ENCODE assay signal across 15 cellular contexts in genomic region chr5:173496129-173496882, GRCh38.
DNase-seq lines count a peak whose midpoint lies in the region; TF ChIP-seq lines count a peak whose summit lies in the region.
"Had no signal": no experiment of that assay in that cellular context is flagged by ENCODE, and none has a peak within 500 bp of the region (broad histone marks: within the 10 kb centered on the region; RNA-seq: fewer than 3 reads in every experiment).

No MANE protein-coding gene starts in this region.

- H3K4me1 Mint-ChIP-seq in endodermal cell (peaks cover 5% of the 10 kb centered on the region), glutamatergic neuron (ENCODE audit: low read depth, unreplicated experiment) (peaks cover 15% of the 10 kb centered on the region)
- H3K4me1 Mint-ChIP-seq: activated T-helper 17 cell treated with anti-CD3 and anti-CD28 coated beads, Interleukin-2, amount 50 U/mL, for 72 hours had no signal

- WGBS in endodermal cell (ENCODE audit: insufficient coverage in 1 of 2, insufficient read length in 1 of 2), 2 experiments = 89 to 91% methylated on average over 7 to 9 of the region's 9 CpGs
- WGBS in hepatocyte (ENCODE audit: low lambda C conversion rate, missing lambda C conversion rate) = 70% methylated on average over 9 of the region's 9 CpGs

- no peak overlapping the region for H3K27ac ChIP-seq in endodermal cell (ENCODE audit: low read depth, low read length)
- H3K27ac ChIP-seq in hepatocyte = peak overlapping the region; percentile 34
- H3K27ac ChIP-seq: ovary had no signal

- no peak overlapping the region for H3K27ac Mint-ChIP-seq in endodermal cell
- no peak overlapping the region for H3K27ac Mint-ChIP-seq in glutamatergic neuron (ENCODE audit: unreplicated experiment)
- H3K27ac Mint-ChIP-seq: activated T-helper 17 cell treated with anti-CD3 and anti-CD28 coated beads, Interleukin-2, amount 50 U/mL, for 72 hours; CD4-positive, alpha-beta T cell had no signal

- DNase-seq in HFF-Myc (ENCODE audit: extremely low read depth, low read depth) (no peak), endodermal cell (peak; percentile 41), hepatocyte (ENCODE audit: low spot score) (no peak), DMS153 treated with DMSO at 0.1 percent for 48 hours (lab: John Stamatoyannopoulos, UW; ENCODE audit: unreplicated experiment) (no peak), kidney glomerular epithelial cell (lab: John Stamatoyannopoulos, UW) (no peak), glutamatergic neuron (no peak), SIG-M5 (lab: John Stamatoyannopoulos, UW) (no peak)
- DNase-seq: activated CD4-positive, CD25-positive, alpha-beta regulatory T cell treated with anti-CD3 and anti-CD28 coated beads, Interleukin-2, amount 50 U/mL, for 72 hours; CD4-positive, alpha-beta T cell; NCI-H774; ovary; stimulated activated CD4-positive, alpha-beta T cell treated with anti-CD3 and anti-CD28 coated beads, Interleukin-4, amount 100 ng/mL, for 4 hours had no signal

- H3K27me3 Mint-ChIP-seq in endodermal cell (ENCODE audit: insufficient read depth) (peaks cover 6% of the 10 kb centered on the region), glutamatergic neuron (ENCODE audit: unreplicated experiment) (peaks cover 2% of the 10 kb centered on the region)

- H3K9me3 ChIP-seq in endodermal cell (ENCODE audit: control insufficient read depth, low read length) (no peaks in the 10 kb centered on the region), hepatocyte (ENCODE audit: low read depth) (no peaks in the 10 kb centered on the region), skeletal muscle satellite cell (replicated peaks; ENCODE audit: low read length) (no peaks in the 10 kb centered on the region)
- H3K9me3 ChIP-seq: ovary had no signal

- H3K9me3 Mint-ChIP-seq in endodermal cell (no peaks in the 10 kb centered on the region), glutamatergic neuron (ENCODE audit: unreplicated experiment) (peaks cover 4% of the 10 kb centered on the region)
- H3K9me3 Mint-ChIP-seq: activated T-helper 17 cell treated with anti-CD3 and anti-CD28 coated beads, Interleukin-2, amount 50 U/mL, for 72 hours; CD4-positive, alpha-beta T cell had no signal

- H3K36me3 Mint-ChIP-seq in endodermal cell (ENCODE audit: low read depth) (no peaks in the 10 kb centered on the region), glutamatergic neuron (ENCODE audit: unreplicated experiment) (no peaks in the 10 kb centered on the region)

- no peak overlapping the region for H2AFZ ChIP-seq in hepatocyte

- H3K4me3 Mint-ChIP-seq in endodermal cell (no peak overlapping the region), glutamatergic neuron (ENCODE audit: unreplicated experiment) (no peak overlapping the region)
- H3K4me3 Mint-ChIP-seq: activated T-helper 17 cell treated with anti-CD3 and anti-CD28 coated beads, Interleukin-2, amount 50 U/mL, for 72 hours; CD4-positive, alpha-beta T cell had no signal

- H3K4me3 ChIP-seq in HFF-Myc (replicated peaks; ENCODE audit: low read depth, low read length) = no peak overlapping the region
- H3K4me3 ChIP-seq in endodermal cell (ENCODE audit: low read length) = no peak overlapping the region
- no peak overlapping the region for H3K4me3 ChIP-seq in hepatocyte
- no peak overlapping the region for H3K4me3 ChIP-seq in skeletal muscle satellite cell (ENCODE audit: low read length)
- H3K4me3 ChIP-seq: ovary, smooth muscle cell had no signal

- no peaks in the 10 kb centered on the region for H4K20me1 ChIP-seq in hepatocyte (ENCODE audit: insufficient read depth, poor library complexity, severe bottlenecking)

- H3K36me3 ChIP-seq in endodermal cell (ENCODE audit: control insufficient read depth, insufficient read depth, low read length) (no peaks in the 10 kb centered on the region), hepatocyte (replicated peaks; ENCODE audit: insufficient read depth, low read depth) (no peaks in the 10 kb centered on the region), skeletal muscle satellite cell (ENCODE audit: insufficient read depth, low read length) (no peaks in the 10 kb centered on the region)
- H3K36me3 ChIP-seq: ovary had no signal

- H3K79me2 ChIP-seq in hepatocyte = no peaks in the 10 kb centered on the region

- H3K9ac ChIP-seq in endodermal cell (ENCODE audit: extremely low read depth, low read length, poor library complexity, severe bottlenecking) = no peak overlapping the region
- H3K9ac ChIP-seq in skeletal muscle satellite cell (ENCODE audit: low read depth, low read length) = peak overlapping the region; percentile 53

- H3K4me1 ChIP-seq in endodermal cell (ENCODE audit: control insufficient read depth, insufficient read depth, low read length) (no peaks in the 10 kb centered on the region), hepatocyte (ENCODE audit: insufficient read depth) (peaks cover 12% of the 10 kb centered on the region), skeletal muscle satellite cell (ENCODE audit: control insufficient read depth, insufficient read depth, low read length) (peaks cover 52% of the 10 kb centered on the region)

- H3K27me3 ChIP-seq in endodermal cell (ENCODE audit: control insufficient read depth, insufficient read depth, low read length, poor library complexity, severe bottlenecking) (no peaks in the 10 kb centered on the region), hepatocyte (no peaks in the 10 kb centered on the region), skeletal muscle satellite cell (ENCODE audit: control insufficient read depth, insufficient read depth, low read length) (no peaks in the 10 kb centered on the region)
- H3K27me3 ChIP-seq: ovary had no signal

- H3K4me2 ChIP-seq in hepatocyte (no peak overlapping the region), skeletal muscle satellite cell (ENCODE audit: low read length) (no peak overlapping the region)
- H3K4me2 ChIP-seq: smooth muscle cell had no signal

- peak; percentile 8 for TF ChIP-seq CTCF in HFF-Myc (IDR thresholded peaks at IDR 0.05; ENCODE audit: low read depth, low read length, missing control alignments)
- peak; percentile 60 for TF ChIP-seq CTCF in endodermal cell (conservative IDR thresholded peaks at IDR 0.05)
- no peak for TF ChIP-seq CTCF in hepatocyte (IDR thresholded peaks at IDR 0.05; ENCODE audit: poor library complexity)
- TF ChIP-seq CTCF in glutamatergic neuron (IDR thresholded peaks at IDR 0.05; ENCODE audit: partially characterized antibody, unreplicated experiment) = no peak

- H3K9me2 ChIP-seq in hepatocyte (replicated peaks; ENCODE audit: insufficient read depth) = no peaks in the 10 kb centered on the region

Comparison
In these comparisons a context has a peak if more than half of its experiments do, and no peak if none do; other contexts are left out.
1. CTCF ChIP-seq: peak in HFF-Myc (single experiment) and endodermal cell (single experiment); none in hepatocyte (single experiment) and glutamatergic neuron (single experiment).